ENCODE assay signal across 1 cellular context in genomic region chr7:94557211-94557610, GRCh38.
TF ChIP-seq lines count a peak whose summit lies in the region.

No MANE protein-coding gene starts in this region.

TF ChIP-seq in SK-N-SH, 30 proteins besides CTCF, POLR2A, EP300 and RAD21:
- TF ChIP-seq PBX3 (IDR thresholded peaks at IDR 0.05) (peak; percentile 70), TCF12 (IDR thresholded peaks at IDR 0.05) (peak; percentile 62; the same call in 1 of the 2 replicates), USF2 (IDR thresholded peaks at IDR 0.05; ENCODE audit: borderline replicate concordance, low read depth, low read length) (no peak)
